ENCODE assay signal across 13 cellular contexts in the genomic region with DNA sequence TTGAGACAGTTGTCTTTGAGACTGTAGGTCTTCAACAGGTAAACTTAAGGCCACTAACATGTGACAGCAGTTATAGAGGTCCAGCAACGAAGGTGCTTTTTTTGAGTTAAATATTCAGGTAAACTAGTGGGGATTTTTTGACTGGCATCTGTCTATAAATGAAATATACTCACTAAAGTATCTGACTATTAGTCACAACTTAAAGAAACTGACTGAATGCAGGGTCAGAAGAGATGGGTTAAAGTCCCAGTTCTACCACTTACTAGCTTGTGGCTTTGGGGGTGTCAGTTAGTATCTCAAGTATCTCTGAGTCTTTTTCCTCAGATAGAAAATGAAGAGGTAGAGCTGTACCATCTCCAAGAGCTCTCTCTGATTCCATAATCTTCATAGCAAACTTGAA. TPM values are rescaled to one million over a fixed set of nuclear protein-coding genes. Genes with fewer than 3 reads are reported as not detected.
DNase-seq lines count a peak whose midpoint lies in the region; ATAC-seq, FAIRE-seq and TF ChIP-seq lines count a peak whose summit lies in the region.
"Had no signal": no experiment of that assay in that cellular context is flagged by ENCODE, and none has a peak within 500 bp of the region (broad histone marks: within the 10 kb centered on the region; RNA-seq: fewer than 3 reads in every experiment).

No MANE protein-coding gene starts in this region.

- TF ChIP-seq CTCF in Caco-2 (IDR thresholded peaks at IDR 0.05; ENCODE audit: insufficient read depth in 1 of 2, low read depth in 1 of 2, low read length in 1 of 2, severe bottlenecking in 1 of 2, unreplicated experiment in 1 of 2) (no peak), K562 (IDR thresholded peaks at IDR 0.05 in 2 of 3, conservative IDR thresholded peaks at IDR 0.05 in 1 of 3; ENCODE audit: insufficient read depth in 2 of 3, low read depth in 1 of 3, low read length in 3 of 3) (no peak), GM10266 (IDR thresholded peaks at IDR 0.05; ENCODE audit: control insufficient read depth, insufficient read depth, low read depth, missing control alignments) (no peak)

- no peaks in the 10 kb centered on the region for H3K79me2 ChIP-seq in K562 (ENCODE audit: control insufficient read depth, insufficient read depth, low read length)

- H3K4me3 ChIP-seq in Caco-2 (ENCODE audit: low read depth, low read length), result no peak overlapping the region
- no peak overlapping the region for H3K4me3 ChIP-seq in K562
- H3K4me3 ChIP-seq: left lung, neural progenitor cell had no signal

- no peaks in the 10 kb centered on the region for H3K27me3 Mint-ChIP-seq in Caco-2 (ENCODE audit: insufficient read depth, unreplicated experiment)

- H3K36me3 Mint-ChIP-seq in Caco-2 (ENCODE audit: insufficient read depth, unreplicated experiment), result peaks cover 44% of the 10 kb centered on the region

- no peaks in the 10 kb centered on the region for H3K9me3 Mint-ChIP-seq in Caco-2 (ENCODE audit: unreplicated experiment)
- H3K9me3 Mint-ChIP-seq: neural progenitor cell had no signal

- H3K4me1 Mint-ChIP-seq in Caco-2 (ENCODE audit: low read depth, unreplicated experiment), result peaks cover 28% of the 10 kb centered on the region
- H3K4me1 Mint-ChIP-seq: neural progenitor cell had no signal

- DNase-seq in Caco-2 (no peak), K562 (ENCODE audit: extremely low read depth in 1 of 4, low spot score in 3 of 4) (no peak), GM10266 (ENCODE audit: extremely low spot score) (no peak), AML-193 (lab: John Stamatoyannopoulos, UW) (no peak), DMS153 treated with DMSO at 0.1 percent for 48 hours (lab: John Stamatoyannopoulos, UW; ENCODE audit: unreplicated experiment) (no peak)
- DNase-seq: activated CD8-positive, alpha-beta memory T cell treated with anti-CD3 and anti-CD28 coated beads for 24 hours; left lung; stimulated activated CD4-positive, alpha-beta T cell treated with anti-CD3 and anti-CD28 coated beads, Interleukin-12 subunit alpha, Interleukin-12 subunit beta, amount 100 ng/mL, for 4 hours had no signal

- H3K9me1 ChIP-seq in K562 (ENCODE audit: control insufficient read depth, insufficient read depth, low read length), result no peaks in the 10 kb centered on the region

- H3K27ac Mint-ChIP-seq in Caco-2 (ENCODE audit: unreplicated experiment), result peak overlapping the region; percentile 76
- H3K27ac Mint-ChIP-seq: neural progenitor cell had no signal

- H3K4me1 ChIP-seq in Caco-2 (peaks cover 49% of the 10 kb centered on the region), K562 (replicated peaks in 1 of 2; ENCODE audit: control insufficient read depth in 2 of 2, insufficient read depth in 2 of 2, low read length in 2 of 2) (no peaks in the 10 kb centered on the region; a peak in 2 of 5 replicates)
- H3K4me1 ChIP-seq: left lung, neural progenitor cell had no signal

- no peak for TF ChIP-seq POLR2A in K562 (conservative IDR thresholded peaks at IDR 0.05)

- intact Hi-C loops in Caco-2 (cut with micrococcal nuclease; ENCODE audit: unreplicated experiment) (loop anchor here (1.0 to 10.0 kb wide), 3 partner anchors 19 to 530 kb away; partner anchors contain the start of genes EAF2, FAM162A and IQCB1), K562 (cut with micrococcal nuclease) (no loop called here)

- H4K20me1 ChIP-seq in K562 (replicated peaks; ENCODE audit: control insufficient read depth, insufficient read depth, low read length), result no peaks in the 10 kb centered on the region

- H2AFZ ChIP-seq in K562 (ENCODE audit: low read depth, low read length), result no peak overlapping the region
- H2AFZ ChIP-seq: neural progenitor cell had no signal

- H3K4me2 ChIP-seq in K562 (ENCODE audit: insufficient read depth, low read length), result no peak overlapping the region
- H3K4me2 ChIP-seq: neural progenitor cell had no signal

- 85% methylated on average over 1 of the region's 1 CpG for WGBS in K562 (ENCODE audit: insufficient coverage, low coverage, missing lambda C conversion rate)

- in situ Hi-C loops in K562 (cut with MboI), result no loop called here

- TF ChIP-seq EP300 in K562 (IDR thresholded peaks at IDR 0.05; ENCODE audit: low read length), result no peak

- CTCF ChIA-PET in Caco-2 (lab: Charles Lee) (interaction anchor here (1.1 kb wide), 1 partner anchor 51 kb away, joined by 3 read pairs; the partner anchor contains the start of gene WDR5B), K562 (lab: Yijun Ruan, JAX; ENCODE audit: low intra/inter-chr PET ratio) (no interaction called here)

- BruUV-seq in Caco-2 (replicated peaks; lab: Mats Ljungman, UMichigan) (TSS peak; percentile 13), K562 (replicated peaks; lab: Mats Ljungman, UMichigan) (no TSS peak)

- H3K36me3 ChIP-seq in Caco-2 (ENCODE audit: control insufficient read depth, insufficient read depth, low read length), result 0 out of 2 replicates have a peak, but pooled peaks cover 5% of the 10 kb centered on the region
- peaks cover 80% of the 10 kb centered on the region for H3K36me3 ChIP-seq in K562 (ENCODE audit: control insufficient read depth, insufficient read depth, low read length)

- peak overlapping the region; percentile 48 for H3K4me3 Mint-ChIP-seq in Caco-2 (ENCODE audit: unreplicated experiment)
- H3K4me3 Mint-ChIP-seq: neural progenitor cell had no signal

- H3K27ac ChIP-seq in K562 (ENCODE audit: extremely low read depth, low read depth, low read length), result no peak overlapping the region
- H3K27ac ChIP-seq: neural progenitor cell had no signal

- ATAC-seq in GM19025 (IDR thresholded peaks at IDR 0.05; ENCODE audit: low read depth, unreplicated experiment), result peak; percentile 55
- peak; percentile 16 for ATAC-seq in HG03342 (IDR thresholded peaks at IDR 0.05; ENCODE audit: unreplicated experiment)
- ATAC-seq in K562, result no peak
- no peak for ATAC-seq in GM21825 (IDR thresholded peaks at IDR 0.05; ENCODE audit: unreplicated experiment)

- POLR2A ChIA-PET in Caco-2 (lab: Charles Lee), result interaction anchor here (0.7 kb wide), 1 partner anchor 51 kb away, joined by 3 read pairs; no protein-coding TSS in a partner anchor
- POLR2A ChIA-PET in K562 (lab: Yijun Ruan, JAX), result no interaction called here

- TF ChIP-seq RAD21 in K562 (CRISPR knock-in tag; conservative IDR thresholded peaks at IDR 0.05 in 1 of 2, IDR thresholded peaks at IDR 0.05 in 1 of 2), result no peak

- H3K9ac ChIP-seq in K562 (ENCODE audit: insufficient read depth in 1 of 2, low read depth in 2 of 2, low read length in 2 of 2), result no peak overlapping the region
- H3K9ac ChIP-seq: neural progenitor cell had no signal

- H3K27me3 ChIP-seq in Caco-2 (replicated peaks; ENCODE audit: control insufficient read depth, insufficient read depth, low read length) (no peaks in the 10 kb centered on the region), K562 (ENCODE audit: control insufficient read depth in 2 of 2, insufficient read depth in 2 of 2, low read length in 2 of 2) (no peaks in the 10 kb centered on the region)
- H3K27me3 ChIP-seq: left lung, neural progenitor cell had no signal

- no peaks in the 10 kb centered on the region for H3K9me3 ChIP-seq in Caco-2
- no peaks in the 10 kb centered on the region for H3K9me3 ChIP-seq in K562 (replicated peaks; ENCODE audit: control insufficient read depth, insufficient read depth, low read depth, low read length)
- H3K9me3 ChIP-seq: left lung had no signal

- no peak for FAIRE-seq in K562 (lab: Jason Lieb, UNC)

RNA-seq across cellular contexts. Expression of gene MIX23, which starts 18.0 kb away (rescaled TPM):
- total RNA-seq in Caco-2 (2022) (85.2 and 86.2 TPM in 2 replicates), K562 (2014; rRNA removed) (69.2 and 103 TPM in 2 replicates), K562 (2014; rRNA removed; fragmentation: Illumina TruSeq; extraction: Trizol) (106 and 124 TPM in 2 replicates), K562 (2015; rRNA removed; fragmentation: Illumina TruSeq; extraction: Trizol) (122 and 143 TPM in 2 replicates), K562 (2021) (46.6 and 81.3 TPM in 2 replicates)
- total RNA-seq in K562 (2011; cell fraction: chromatin; rRNA removed; ENCODE audit: low replicate concordance), result 6.5 and 22.5 TPM in 2 replicates
- 5.7 and 6.6 TPM in 2 replicates for total RNA-seq in K562 (2011; cell fraction: nucleolus; rRNA removed)
- total RNA-seq in K562 (2011; cell fraction: nucleoplasm; rRNA removed), result 10.3 and 18.9 TPM in 2 replicates
- polyA plus RNA-seq in K562 (2011; rRNA removed) (27.8 and 45.5 TPM in 2 replicates), K562 (2014; fragmentation: Illumina TruSeq; extraction: Trizol) (162 and 185 TPM in 2 replicates), K562 (2014; fragmentation: Nextera tagmentation; extraction: Ambion mirVana) (100 to 1,000 TPM; 102 to 125 TPM), K562 (2014; rRNA removed) (130 and 134 TPM in 2 replicates)
- 8.6 and 14.8 TPM in 2 replicates for polyA plus RNA-seq in K562 (2011; cell fraction: cytosol; rRNA removed)
- 8.6 and 14.6 TPM in 2 replicates for polyA plus RNA-seq in K562 (2011; cell fraction: nucleus; rRNA removed)
- 34.6 and 87.0 TPM in 2 replicates for polyA plus RNA-seq in K562 (2012)
- 27.8 and 28.4 TPM in 2 replicates for polyA minus RNA-seq in K562 (2011; rRNA and poly(A)+ RNA removed)
- 7.2 and 9.4 TPM in 2 replicates for polyA minus RNA-seq in K562 (2011; cell fraction: cytosol; rRNA and poly(A)+ RNA removed)
- 4.6 and 9.2 TPM in 2 replicates for polyA minus RNA-seq in K562 (2011; cell fraction: nucleus; rRNA and poly(A)+ RNA removed)

RNA-seq across cellular contexts. Expression of gene FAM162A, which starts 18.9 kb away (rescaled TPM):
- total RNA-seq in Caco-2 (2022) (35.8 and 37.4 TPM in 2 replicates), K562 (2014; rRNA removed) (37.5 and 62.6 TPM in 2 replicates), K562 (2014; rRNA removed; fragmentation: Illumina TruSeq; extraction: Trizol) (103 TPM in 2 replicates), K562 (2015; rRNA removed; fragmentation: Illumina TruSeq; extraction: Trizol) (76.5 and 77.6 TPM in 2 replicates), K562 (2021) (64.9 and 77.7 TPM in 2 replicates)
- total RNA-seq in K562 (2011; cell fraction: chromatin; rRNA removed; ENCODE audit: low replicate concordance), result 10.4 and 24.6 TPM in 2 replicates
- 8.3 and 12.4 TPM in 2 replicates for total RNA-seq in K562 (2011; cell fraction: nucleolus; rRNA removed)
- total RNA-seq in K562 (2011; cell fraction: nucleoplasm; rRNA removed), result 16.4 and 29.3 TPM in 2 replicates
- polyA plus RNA-seq in K562 (2011; rRNA removed) (171 and 191 TPM in 2 replicates), K562 (2014; fragmentation: Illumina TruSeq; extraction: Trizol) (101 TPM in 2 replicates), K562 (2014; fragmentation: Nextera tagmentation; extraction: Ambion mirVana) (100 to 1,000 TPM; 208 to 211 TPM), K562 (2014; rRNA removed) (89.4 and 106 TPM in 2 replicates)
- 32.1 and 58.5 TPM in 2 replicates for polyA plus RNA-seq in K562 (2011; cell fraction: cytosol; rRNA removed)
- 49.2 and 82.2 TPM in 2 replicates for polyA plus RNA-seq in K562 (2011; cell fraction: nucleus; rRNA removed)
- polyA plus RNA-seq in K562 (2012), result 43.2 and 84.0 TPM in 2 replicates
- polyA minus RNA-seq in K562 (2011; rRNA and poly(A)+ RNA removed), result 85.8 and 91.9 TPM in 2 replicates
- polyA minus RNA-seq in K562 (2011; cell fraction: cytosol; rRNA and poly(A)+ RNA removed), result 17.7 and 22.1 TPM in 2 replicates
- 9.4 and 16.8 TPM in 2 replicates for polyA minus RNA-seq in K562 (2011; cell fraction: nucleus; rRNA and poly(A)+ RNA removed)

RNA-seq across cellular contexts. Expression of gene CSTA, which starts 40.0 kb away (rescaled TPM):
- total RNA-seq in Caco-2 (2022) (1.0 and 1.1 TPM in 2 replicates), K562 (2014; rRNA removed) (0.68 and 0.73 TPM in 2 replicates), K562 (2014; rRNA removed; fragmentation: Illumina TruSeq; extraction: Trizol) (1.5 and 2.0 TPM in 2 replicates), K562 (2015; rRNA removed; fragmentation: Illumina TruSeq; extraction: Trizol) (3.1 and 3.7 TPM in 2 replicates), K562 (2021) (0.44 and 1.0 TPM in 2 replicates)
- total RNA-seq in K562 (2011; cell fraction: chromatin; rRNA removed; ENCODE audit: low replicate concordance), result not detected in 2 replicates
- total RNA-seq in K562 (2011; cell fraction: nucleolus; rRNA removed), result not detected in 2 replicates
- total RNA-seq in K562 (2011; cell fraction: nucleoplasm; rRNA removed), result not detected in 2 replicates
- polyA plus RNA-seq in K562 (2011; rRNA removed) (0.11 TPM in 2 replicates), K562 (2014; fragmentation: Illumina TruSeq; extraction: Trizol) (1.2 and 1.3 TPM in 2 replicates), K562 (2014; fragmentation: Nextera tagmentation; extraction: Ambion mirVana) (1 to 10 TPM in 1 of 2 experiments, under 1 TPM in 1; 0.78 to 1.1 TPM), K562 (2014; rRNA removed) (0.94 and 2.3 TPM in 2 replicates)
- not detected in 2 replicates for polyA plus RNA-seq in K562 (2011; cell fraction: cytosol; rRNA removed)
- not detected in 2 replicates for polyA plus RNA-seq in K562 (2011; cell fraction: nucleus; rRNA removed)
- 1.2 and 26.8 TPM in 2 replicates for polyA plus RNA-seq in K562 (2012)
- not detected in 2 replicates for polyA minus RNA-seq in K562 (2011; rRNA and poly(A)+ RNA removed)
- polyA minus RNA-seq in K562 (2011; cell fraction: cytosol; rRNA and poly(A)+ RNA removed), result not detected in 2 replicates
- not detected in 2 replicates for polyA minus RNA-seq in K562 (2011; cell fraction: nucleus; rRNA and poly(A)+ RNA removed)
- total RNA-seq: T-helper 1 cell treated with Interleukin-12 subunit alpha and Interleukin-12 subunit beta and Interleukin-4 antibody, amounts not matched to agents 30 ng/mL and 1 ng/mL, for 36 hours had no signal

RNA-seq across cellular contexts. Expression of gene WDR5B, which starts 50.8 kb away (rescaled TPM):
- total RNA-seq in Caco-2 (2022), result 4.4 and 4.7 TPM in 2 replicates
- 6.0 and 16.2 TPM in 2 replicates for total RNA-seq in K562 (2011; cell fraction: chromatin; rRNA removed; ENCODE audit: low replicate concordance)
- total RNA-seq in K562 (2011; cell fraction: nucleolus; rRNA removed), result 7.0 and 9.1 TPM in 2 replicates
- total RNA-seq in K562 (2011; cell fraction: nucleoplasm; rRNA removed), result 10.6 and 10.9 TPM in 2 replicates
- 2.3 and 2.8 TPM in 2 replicates for total RNA-seq in K562 (2014; rRNA removed)
- 4.4 and 4.6 TPM in 2 replicates for total RNA-seq in K562 (2014; rRNA removed; fragmentation: Illumina TruSeq; extraction: Trizol)
- 4.1 and 4.2 TPM in 2 replicates for total RNA-seq in K562 (2015; rRNA removed; fragmentation: Illumina TruSeq; extraction: Trizol)
- total RNA-seq in K562 (2021), result 3.0 and 3.1 TPM in 2 replicates
- polyA plus RNA-seq in K562 (2011; rRNA removed), result 9.0 and 10.1 TPM in 2 replicates
- polyA plus RNA-seq in K562 (2011; cell fraction: cytosol; rRNA removed), result 2.2 and 4.9 TPM in 2 replicates
- 4.5 and 6.7 TPM in 2 replicates for polyA plus RNA-seq in K562 (2011; cell fraction: nucleus; rRNA removed)
- polyA plus RNA-seq in K562 (2012), result 2.8 and 4.5 TPM in 2 replicates
- polyA plus RNA-seq in K562 (2014; fragmentation: Illumina TruSeq; extraction: Trizol), result 2.9 and 3.5 TPM in 2 replicates
- polyA plus RNA-seq in K562 (2014; fragmentation: Nextera tagmentation; extraction: Ambion mirVana), result 1 to 10 TPM; 3.9 to 4.4 TPM
- polyA plus RNA-seq in K562 (2014; rRNA removed), result 4.8 and 5.0 TPM in 2 replicates
- 7.1 and 8.6 TPM in 2 replicates for polyA minus RNA-seq in K562 (2011; rRNA and poly(A)+ RNA removed)
- polyA minus RNA-seq in K562 (2011; cell fraction: cytosol; rRNA and poly(A)+ RNA removed), result 1.4 and 1.6 TPM in 2 replicates
- polyA minus RNA-seq in K562 (2011; cell fraction: nucleus; rRNA and poly(A)+ RNA removed), result 5.1 and 13.6 TPM in 2 replicates

Comparison
In these comparisons a context has a peak if more than half of its experiments do, and no peak if none do; other contexts are left out.
1. ATAC-seq: peak in GM19025 (single experiment) and HG03342 (single experiment); none in K562 (single experiment) and GM21825 (single experiment).